ENCODE assay signal across 8 cellular contexts in genomic region chr1:110207831-110208230, GRCh38. TPM values are rescaled to one million over a fixed set of nuclear protein-coding genes. Genes with fewer than 3 reads are reported as not detected.
DNase-seq lines count a peak whose midpoint lies in the region; ATAC-seq and TF ChIP-seq lines count a peak whose summit lies in the region.

No MANE protein-coding gene starts in this region.

- H3K9me3 ChIP-seq in right lobe of liver, result no peaks in the 10 kb centered on the region

- no peak overlapping the region for H3K4me3 ChIP-seq in right lobe of liver

- ATAC-seq in right lobe of liver, result peak; percentile 57 to 65 (median 58)
- no peak for ATAC-seq in GM18520 (IDR thresholded peaks at IDR 0.05; ENCODE audit: unreplicated experiment)

- no peaks in the 10 kb centered on the region for H3K36me3 ChIP-seq in right lobe of liver

- intact Hi-C loops in right lobe of liver (cut with DNase I), result loop anchor here (2.0 to 10.0 kb wide), 3 partner anchors 103 to 257 kb away; no protein-coding TSS in a partner anchor

- H3K4me1 ChIP-seq in right lobe of liver, result peaks cover 0 to 14% (median 0%) of the 10 kb centered on the region in 4 donors

- peaks cover 0 to 5% of the 10 kb centered on the region in 2 donors for H3K27me3 ChIP-seq in right lobe of liver

- DNase-seq in NK-92 treated with Interleukin-12 subunit alpha and Interleukin-12 subunit beta, amount 100 ng/mL, for 24 hours (lab: John Stamatoyannopoulos, UW), result peak; percentile 55
- no peak for DNase-seq in NK-92 (lab: John Stamatoyannopoulos, UW; ENCODE audit: unreplicated experiment)
- DNase-seq in NCI-H2107 (lab: John Stamatoyannopoulos, UW), result peak; percentile 13
- peak; percentile 75 to 77 for DNase-seq in activated CD4-positive, alpha-beta T cell treated with anti-CD3 and anti-CD28 coated beads for 4 hours
- DNase-seq in cerebellum (ENCODE audit: low spot score), result peak; percentile 78
- peak; percentile 65 to 68 (median 66) for DNase-seq in right lobe of liver
- DNase-seq in stimulated activated CD8-positive, alpha-beta memory T cell treated with anti-CD3 and anti-CD28 coated beads, Interleukin-12 subunit alpha, Interleukin-12 subunit beta, amount 100 ng/mL, for 4 hours (ENCODE audit: low read depth), result peak; percentile 59

- peak; percentile 69 to 93 (median 89) for TF ChIP-seq CTCF in right lobe of liver (IDR thresholded peaks at IDR 0.05)

- no peak for TF ChIP-seq POLR2A in right lobe of liver (IDR thresholded peaks at IDR 0.05)

- 0% methylated on average over 1 of the region's 5 CpGs for WGBS in right lobe of liver (ENCODE audit: insufficient coverage, low coverage, low lambda C conversion rate, missing lambda C conversion rate)

- no peak overlapping the region for H3K27ac ChIP-seq in right lobe of liver

RNA-seq across cellular contexts. Expression of gene KCNC4, which starts 2.3 kb away (rescaled TPM):
- total RNA-seq in cerebellum, result 7.1 TPM
- total RNA-seq in right lobe of liver, result 1 to 10 TPM in 4 of 6 experiments, under 1 TPM in 2; 0.37 to 4.4 (median 1.7) TPM

RNA-seq across cellular contexts. Expression of gene SLC6A17, which starts 57.5 kb away (rescaled TPM):
- total RNA-seq in cerebellum (11.5 TPM), right lobe of liver (not detected)

Comparison
In these comparisons a context has a peak if more than half of its experiments do, and no peak if none do; other contexts are left out.
1. RNA of gene SLC6A17, which starts 57.5 kb away (total RNA-seq): 11.5 TPM in cerebellum (single experiment); not detected in right lobe of liver; every median in the first group is over 10 times any median in the second.